2 cellular contexts compared by ENCODE assay signal in genomic region chr13:50256922-50257321, GRCh38.
A peak's percentile ranks its signal among the peaks of the same experiment; 100 is the strongest.
TF ChIP-seq lines count a peak whose summit lies in the region.

No MANE protein-coding gene starts in this region.

TF ChIP-seq in IMR-90, 13 proteins besides CTCF, POLR2A, EP300 and RAD21:
- TF ChIP-seq CEBPB (IDR thresholded peaks at IDR 0.05; ENCODE audit: low read depth, low read length) = 0 out of 2 replicates have a peak, but pooled peaks have one; percentile 20

TF ChIP-seq in K562, 482 proteins besides CTCF, POLR2A, EP300 and RAD21:
- TF ChIP-seq CEBPB (tag; IDR thresholded peaks at IDR 0.05) (peak; percentile 33; the same call in 1 of the 2 replicates), BCOR (IDR thresholded peaks at IDR 0.05) (0 out of 2 replicates have a peak, but pooled peaks have one; percentile 17), ZNF146 (CRISPR knock-in tag; IDR thresholded peaks at IDR 0.05; ENCODE audit: unreplicated experiment) (peak; percentile 84)
